Comparison of ENCODE assay signal across 1 cellular context in genomic region chr16:72049110-72049509, GRCh38.
A peak's percentile ranks its signal among the peaks of the same experiment; 100 is the strongest.
TF ChIP-seq lines count a peak whose summit lies in the region.

No MANE protein-coding gene starts in this region.

TF ChIP-seq in HepG2, 621 proteins besides CTCF, POLR2A, EP300 and RAD21:
- TF ChIP-seq ZNF562 (CRISPR knock-in tag; IDR thresholded peaks at IDR 0.05; ENCODE audit: borderline replicate concordance) = peak; percentile 70; the same call in 1 of the 2 replicates
- no peak for TF ChIP-seq SRSF1 (optimal IDR thresholded peaks at IDR 0.05; ENCODE audit: low read depth, low read length)
- TF ChIP-seq ZNF746 (CRISPR knock-in tag; IDR thresholded peaks at IDR 0.05) = no peak
